In the genomic region with DNA sequence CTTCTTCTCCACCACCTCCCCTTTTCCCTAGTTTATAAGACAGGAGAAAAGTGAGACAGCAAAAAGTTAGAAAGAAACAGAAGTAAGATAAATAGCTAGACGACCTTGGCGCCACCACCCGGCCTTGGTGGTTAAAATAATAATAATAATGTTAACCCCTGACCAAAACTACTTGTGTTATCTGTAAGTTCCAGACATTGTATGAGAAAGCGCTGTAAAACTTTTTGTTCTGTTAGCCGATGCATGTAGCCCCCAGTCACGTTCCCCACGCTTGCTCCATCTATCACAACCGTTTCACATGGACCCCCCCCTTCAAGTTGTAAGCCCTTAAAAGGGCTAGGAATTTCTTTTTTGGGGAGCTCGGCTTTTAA, we compare ENCODE assay signal across 10 cellular contexts. TPM values are rescaled to one million over a fixed set of nuclear protein-coding genes. Genes with fewer than 3 reads are reported as not detected.
A peak's percentile ranks its signal among the peaks of the same experiment; 100 is the strongest.
DNase-seq lines count a peak whose midpoint lies in the region; ATAC-seq and TF ChIP-seq lines count a peak whose summit lies in the region.
"Had no signal": no experiment of that assay in that cellular context is flagged by ENCODE, and none has a peak within 500 bp of the region (broad histone marks: within the 10 kb centered on the region; RNA-seq: fewer than 3 reads in every experiment).

No MANE protein-coding gene starts in this region.

- peak overlapping the region; percentile 98 for H3K4me3 Mint-ChIP-seq in activated T-cell treated with anti-CD3 and anti-CD28 coated beads, Interleukin-2, amount 50 U/mL, for 4 hours
- H3K4me3 Mint-ChIP-seq in activated T-cell treated with anti-CD3 and anti-CD28 coated beads, Interleukin-2, amount 50 U/mL, for 24 hours, result no peak overlapping the region

- CTCF ChIA-PET in RWPE1 (lab: Yijun Ruan, JAX), result interaction anchor here (0.7 kb wide), 1 partner anchor 23 kb away, joined by 6 read pairs; no protein-coding TSS in a partner anchor

- POLR2A ChIA-PET in RWPE1 (lab: Yijun Ruan, JAX; ENCODE audit: low non-redundant PET), result no interaction called here

- no peaks in the 10 kb centered on the region for H3K27me3 Mint-ChIP-seq in activated T-cell treated with anti-CD3 and anti-CD28 coated beads, Interleukin-2, amount 50 U/mL, for 4 hours (ENCODE audit: low read depth)
- peaks cover 10% of the 10 kb centered on the region for H3K27me3 Mint-ChIP-seq in activated T-cell treated with anti-CD3 and anti-CD28 coated beads, Interleukin-2, amount 50 U/mL, for 24 hours

- H3K4me3 ChIP-seq in epithelial cell of esophagus (ENCODE audit: low read length) (no peak overlapping the region), stomach smooth muscle (ENCODE audit: low read length in 2 of 2) (peak overlapping the region; percentile 30 to 94)

- H3K4me1 Mint-ChIP-seq in activated T-cell treated with anti-CD3 and anti-CD28 coated beads, Interleukin-2, amount 50 U/mL, for 4 hours (ENCODE audit: low read depth), result peaks cover 31% of the 10 kb centered on the region
- H3K4me1 Mint-ChIP-seq in activated T-cell treated with anti-CD3 and anti-CD28 coated beads, Interleukin-2, amount 50 U/mL, for 24 hours (ENCODE audit: low read depth), result peaks cover 31% of the 10 kb centered on the region

- no peak for ATAC-seq in activated T-cell treated with anti-CD3 and anti-CD28 coated beads, Interleukin-2, amount 50 U/mL, for 4 hours
- no peak for ATAC-seq in HG02642 (IDR thresholded peaks at IDR 0.05; ENCODE audit: poor library complexity, unreplicated experiment)

- no peak for DNase-seq in activated T-cell treated with anti-CD3 and anti-CD28 coated beads, Interleukin-2, amount 50 U/mL, for 4 hours
- no peak for DNase-seq in activated T-cell treated with anti-CD3 and anti-CD28 coated beads, Interleukin-2, amount 50 U/mL, for 24 hours
- DNase-seq in OCI-M2 (lab: John Stamatoyannopoulos, UW; ENCODE audit: unreplicated experiment), result peak; percentile 82
- no peak for DNase-seq in epithelial cell of esophagus (ENCODE audit: low read depth)
- DNase-seq in GM19240 (ENCODE audit: insufficient read length, low spot score), result no peak
- DNase-seq in RWPE1 (ENCODE audit: low spot score), result no peak

- peaks cover 6% of the 10 kb centered on the region for H3K4me1 ChIP-seq in stomach smooth muscle (ENCODE audit: control insufficient read depth, insufficient read depth, low read length)

- H3K36me3 Mint-ChIP-seq in activated T-cell treated with anti-CD3 and anti-CD28 coated beads, Interleukin-2, amount 50 U/mL, for 4 hours (ENCODE audit: insufficient read depth), result no peaks in the 10 kb centered on the region
- H3K36me3 Mint-ChIP-seq in activated T-cell treated with anti-CD3 and anti-CD28 coated beads, Interleukin-2, amount 50 U/mL, for 24 hours (ENCODE audit: low read depth), result peaks cover 26% of the 10 kb centered on the region

- no peaks in the 10 kb centered on the region for H3K36me3 ChIP-seq in stomach smooth muscle (ENCODE audit: control insufficient read depth in 2 of 2, insufficient read depth in 2 of 2, low read length in 2 of 2)

- H3K27ac ChIP-seq in stomach smooth muscle (ENCODE audit: low read length) (no peak overlapping the region), RWPE1 (no peak overlapping the region)
- H3K27ac ChIP-seq: SK-N-MC had no signal

- no peaks in the 10 kb centered on the region for H3K9me3 Mint-ChIP-seq in activated T-cell treated with anti-CD3 and anti-CD28 coated beads, Interleukin-2, amount 50 U/mL, for 4 hours
- no peaks in the 10 kb centered on the region for H3K9me3 Mint-ChIP-seq in activated T-cell treated with anti-CD3 and anti-CD28 coated beads, Interleukin-2, amount 50 U/mL, for 24 hours

- no peak overlapping the region for H3K27ac Mint-ChIP-seq in activated T-cell treated with anti-CD3 and anti-CD28 coated beads, Interleukin-2, amount 50 U/mL, for 24 hours

- peaks cover 0 to 3% of the 10 kb centered on the region in 2 donors for H3K27me3 ChIP-seq in stomach smooth muscle (ENCODE audit: control insufficient read depth in 1 of 2, insufficient read depth in 2 of 2, low read length in 2 of 2)
- H3K27me3 ChIP-seq: dorsolateral prefrontal cortex had no signal

- H3K9me3 ChIP-seq in stomach smooth muscle (ENCODE audit: control insufficient read depth in 2 of 2, low read length in 2 of 2), result no peaks in the 10 kb centered on the region

- TF ChIP-seq CTCF in epithelial cell of esophagus (IDR thresholded peaks at IDR 0.05; ENCODE audit: insufficient read depth, low read depth, low read length, missing control alignments), result peak; percentile 11
- no peak for TF ChIP-seq CTCF in RWPE1 (conservative IDR thresholded peaks at IDR 0.05; ENCODE audit: low read depth)

- H3K9ac ChIP-seq in stomach smooth muscle (ENCODE audit: low read length in 2 of 2), result peak overlapping the region in 1 of 2 donors; percentile 13

RNA-seq across cellular contexts. Expression of gene BUB1, which starts 1.5 kb away (rescaled TPM):
- total RNA-seq in activated T-cell treated with anti-CD3 and anti-CD28 coated beads, Interleukin-2, amount 50 U/mL, for 4 hours, result 10 to 100 TPM in 2 of 3 donors, 1 to 10 TPM in 1; 9.5 to 15.7 (median 15.4) TPM

RNA-seq across cellular contexts. Expression of gene ACOXL, which starts 53.1 kb away (rescaled TPM):
- total RNA-seq in activated T-cell treated with anti-CD3 and anti-CD28 coated beads, Interleukin-2, amount 50 U/mL, for 4 hours, result under 1 TPM; 0.24 to 0.32 (median 0.30) TPM
